ENCODE assay signal across 25 cellular contexts in the genomic region with DNA sequence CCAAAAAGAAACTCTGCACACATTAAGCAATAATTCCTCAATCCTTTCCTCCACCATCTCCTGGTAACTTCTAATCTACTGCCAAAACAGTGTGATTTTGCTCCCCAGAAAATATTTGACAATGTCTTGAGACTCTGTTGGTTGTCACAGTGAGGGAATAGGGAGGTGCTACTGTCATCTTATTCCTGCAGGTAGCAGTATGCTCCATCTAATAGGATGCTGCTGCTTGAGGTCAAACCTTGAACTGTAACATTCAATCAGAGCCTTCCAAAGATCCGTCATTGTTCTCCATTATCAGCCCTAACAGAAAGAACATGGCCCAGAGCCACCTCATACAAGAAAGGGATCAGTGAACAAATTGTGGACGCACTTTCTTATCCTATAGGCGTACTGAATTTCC.
"Had no signal": no experiment of that assay in that cellular context is flagged by ENCODE, and none has a peak within 500 bp of the region (broad histone marks: within the 10 kb centered on the region; RNA-seq: fewer than 3 reads in every experiment).

No MANE protein-coding gene starts in this region.

- H3K4me3 ChIP-seq: esophagus squamous epithelium, gastroesophageal sphincter, left ventricle myocardium inferior, lower lobe of right lung, neural progenitor cell, ovary, right atrium auricular region, sigmoid colon, skin epidermis, thoracic aorta had no signal

- DNase-seq: effector memory CD8-positive, alpha-beta T cell; esophagus squamous epithelium; foreskin fibroblast; glutamatergic neuron; kidney; left cardiac atrium; left ventricle myocardium inferior; lower lobe of right lung; midbrain; nucleus accumbens; ovary; sigmoid colon; stimulated activated CD4-positive, alpha-beta T cell treated with anti-CD3 and anti-CD28 coated beads, Interleukin-2, amount 100 ng/mL, for 24 hours; stimulated activated CD4-positive, alpha-beta T cell treated with anti-CD3 and anti-CD28 coated beads, Interleukin-4, amount 100 ng/mL, for 4 hours; stimulated activated naive B cell treated with anti-CD40 and anti-IgM and Interleukin-4, amounts not matched to agents 10 μg/mL and 1 μg/mL and 100 μg/mL, for 72 hours; stimulated activated naive CD8-positive, alpha-beta T cell treated with anti-CD3 and anti-CD28 coated beads, Interleukin-15, amount 100 ng/mL, for 72 hours; trophoblast cell had no signal

- ATAC-seq: effector memory CD8-positive, alpha-beta T cell; gastroesophageal sphincter; left cardiac atrium; lower lobe of right lung; natural killer cell treated with Interleukin-12 subunit alpha and Interleukin-12 subunit beta and Interleukin-15 and Interleukin-18, amount 100 ng/mL, for 72 hours; stimulated activated naive B cell treated with anti-CD40 and anti-IgM and Interleukin-4, amounts not matched to agents 10 μg/mL and 1 μg/mL and 100 μg/mL, for 72 hours; stimulated activated naive CD8-positive, alpha-beta T cell treated with anti-CD3 and anti-CD28 coated beads, Interleukin-15, amount 100 ng/mL, for 72 hours had no signal

- H3K9ac ChIP-seq: neural progenitor cell had no signal

- H3K36me3 Mint-ChIP-seq: memory B cell; natural killer cell treated with Interleukin-12 subunit alpha and Interleukin-12 subunit beta and Interleukin-15 and Interleukin-18, amount 100 ng/mL, for 72 hours; neural progenitor cell; stimulated activated naive B cell treated with anti-CD40 and anti-IgM and Interleukin-4, amounts not matched to agents 10 μg/mL and 1 μg/mL and 100 μg/mL, for 72 hours had no signal

- H3K9me3 ChIP-seq: esophagus squamous epithelium, gastroesophageal sphincter, lower lobe of right lung, ovary, right atrium auricular region, sigmoid colon, thoracic aorta had no signal

- H3K27ac Mint-ChIP-seq: dendritic cell treated with granulocyte-macrophage colony-stimulating factor and Interleukin-4, amounts not matched to agents 40 ng/mL and 50 ng/mL, for 4 days; effector memory CD8-positive, alpha-beta T cell; memory B cell; natural killer cell treated with Interleukin-12 subunit alpha and Interleukin-12 subunit beta and Interleukin-15 and Interleukin-18, amount 100 ng/mL, for 72 hours; neural progenitor cell; stimulated activated naive B cell treated with anti-CD40 and anti-IgM and Interleukin-4, amounts not matched to agents 10 μg/mL and 1 μg/mL and 100 μg/mL, for 72 hours; stimulated activated naive CD8-positive, alpha-beta T cell treated with anti-CD3 and anti-CD28 coated beads, Interleukin-15, amount 100 ng/mL, for 72 hours had no signal

- H3K9me3 Mint-ChIP-seq: dendritic cell treated with granulocyte-macrophage colony-stimulating factor and Interleukin-4, amounts not matched to agents 40 ng/mL and 50 ng/mL, for 4 days; neural progenitor cell; stimulated activated naive B cell treated with anti-CD40 and anti-IgM and Interleukin-4, amounts not matched to agents 10 μg/mL and 1 μg/mL and 100 μg/mL, for 72 hours had no signal

- H3K4me2 ChIP-seq: neural progenitor cell had no signal

- H3K36me3 ChIP-seq: esophagus squamous epithelium, gastroesophageal sphincter, left ventricle myocardium inferior, lower lobe of right lung, neural progenitor cell, ovary, right atrium auricular region, sigmoid colon, thoracic aorta had no signal

- H3K27me3 ChIP-seq: esophagus squamous epithelium, gastroesophageal sphincter, neural progenitor cell, ovary, right atrium auricular region, sigmoid colon had no signal

- H3K4me3 Mint-ChIP-seq: dendritic cell treated with granulocyte-macrophage colony-stimulating factor and Interleukin-4, amounts not matched to agents 40 ng/mL and 50 ng/mL, for 4 days; effector memory CD8-positive, alpha-beta T cell; memory B cell; natural killer cell treated with Interleukin-12 subunit alpha and Interleukin-12 subunit beta and Interleukin-15 and Interleukin-18, amount 100 ng/mL, for 72 hours; neural progenitor cell; stimulated activated naive B cell treated with anti-CD40 and anti-IgM and Interleukin-4, amounts not matched to agents 10 μg/mL and 1 μg/mL and 100 μg/mL, for 72 hours; stimulated activated naive CD8-positive, alpha-beta T cell treated with anti-CD3 and anti-CD28 coated beads, Interleukin-15, amount 100 ng/mL, for 72 hours had no signal

- H3K4me1 Mint-ChIP-seq: memory B cell; neural progenitor cell; stimulated activated naive B cell treated with anti-CD40 and anti-IgM and Interleukin-4, amounts not matched to agents 10 μg/mL and 1 μg/mL and 100 μg/mL, for 72 hours; stimulated activated naive CD8-positive, alpha-beta T cell treated with anti-CD3 and anti-CD28 coated beads, Interleukin-15, amount 100 ng/mL, for 72 hours had no signal

- H2AFZ ChIP-seq: neural progenitor cell had no signal

- H3K27me3 Mint-ChIP-seq: dendritic cell treated with granulocyte-macrophage colony-stimulating factor and Interleukin-4, amounts not matched to agents 40 ng/mL and 50 ng/mL, for 4 days; effector memory CD8-positive, alpha-beta T cell; memory B cell; natural killer cell treated with Interleukin-12 subunit alpha and Interleukin-12 subunit beta and Interleukin-15 and Interleukin-18, amount 100 ng/mL, for 72 hours; stimulated activated naive B cell treated with anti-CD40 and anti-IgM and Interleukin-4, amounts not matched to agents 10 μg/mL and 1 μg/mL and 100 μg/mL, for 72 hours; stimulated activated naive CD8-positive, alpha-beta T cell treated with anti-CD3 and anti-CD28 coated beads, Interleukin-15, amount 100 ng/mL, for 72 hours had no signal

- H3K27ac ChIP-seq: esophagus squamous epithelium, gastroesophageal sphincter, left ventricle myocardium inferior, lower lobe of right lung, neural progenitor cell, ovary, right atrium auricular region, sigmoid colon, skin epidermis, thoracic aorta had no signal

- FAIRE-seq: kidney had no signal

- H3K4me1 ChIP-seq: esophagus squamous epithelium, gastroesophageal sphincter, left ventricle myocardium inferior, lower lobe of right lung, neural progenitor cell, right atrium auricular region, sigmoid colon had no signal
